8 cellular contexts compared by ENCODE assay signal in the genomic region with DNA sequence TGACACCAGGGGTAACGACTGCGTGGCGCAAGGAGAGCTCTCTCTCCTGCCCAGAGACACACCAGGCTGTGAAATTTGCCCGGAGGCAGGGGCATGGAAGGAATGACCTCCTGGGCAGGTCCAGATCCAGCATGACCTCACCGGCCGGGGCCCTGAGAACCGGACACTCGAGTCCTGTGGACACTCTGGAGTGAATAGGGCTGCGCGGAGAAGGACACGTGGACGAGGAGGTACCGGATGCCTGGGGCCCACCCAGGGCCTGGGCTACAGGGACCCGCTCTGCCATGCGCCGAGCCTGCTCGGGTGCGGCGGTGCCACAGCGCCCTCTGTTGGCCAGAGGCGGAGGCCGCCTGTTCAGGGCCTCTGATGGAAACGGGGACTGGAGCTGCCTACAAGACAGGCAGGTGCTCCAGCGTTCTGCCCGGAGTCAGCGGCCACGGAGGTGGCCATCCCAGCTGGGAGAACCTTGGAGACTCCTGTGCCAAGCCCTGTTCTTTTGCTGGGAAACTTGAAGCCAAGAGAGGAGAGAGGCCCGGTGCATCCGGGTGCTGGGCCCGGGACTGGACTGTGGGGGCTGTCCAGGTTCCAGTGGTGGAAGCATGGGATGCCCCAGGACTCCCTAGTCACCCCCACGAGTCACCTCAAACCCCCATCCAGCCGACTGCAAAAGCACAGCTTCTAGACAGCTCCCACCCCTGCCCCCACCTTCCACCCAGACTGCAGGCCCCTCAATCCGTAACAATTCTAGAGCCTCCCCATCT. TPM values are rescaled to one million over a fixed set of nuclear protein-coding genes. Genes with fewer than 3 reads are reported as not detected.
DNase-seq lines count a peak whose midpoint lies in the region; ATAC-seq and TF ChIP-seq lines count a peak whose summit lies in the region.

No MANE protein-coding gene starts in this region.

- CTCF ChIA-PET in activated CD4-positive, alpha-beta T cell treated with anti-CD3 and anti-CD28 coated beads for 36 hours (lab: Charles Lee): interaction anchor here (0.6 to 4.9 kb wide), 63 partner anchors 9 to 440 kb away, joined by 3 to 134 read pairs (median 4); a partner anchor contains a TSS

- POLR2A ChIA-PET in activated CD4-positive, alpha-beta T cell treated with anti-CD3 and anti-CD28 coated beads for 36 hours (lab: Charles Lee): interaction anchor here (0.6 kb wide), 2 partner anchors 142 to 143 kb away, joined by 3 to 5 read pairs; a partner anchor contains a TSS

- intact Hi-C loops in activated CD4-positive, alpha-beta T cell treated with anti-CD3 and anti-CD28 coated beads for 36 hours (cut with DNase I, micrococcal nuclease): loop anchor here (1.0 kb wide), 4 partner anchors 60 to 241 kb away; no protein-coding TSS in a partner anchor
- intact Hi-C loops in right lobe of liver (cut with DNase I): loop anchor here in 1 of 2 donors (10.0 kb wide), 1 partner anchor 252 kb away; no protein-coding TSS in a partner anchor

- peak; percentile 93 to 100 (median 99) for TF ChIP-seq CTCF in right lobe of liver (IDR thresholded peaks at IDR 0.05)

- no peak for TF ChIP-seq POLR2A in right lobe of liver (IDR thresholded peaks at IDR 0.05)

- WGBS in right lobe of liver (ENCODE audit: insufficient coverage, low coverage, low lambda C conversion rate, missing lambda C conversion rate): 17% methylated on average over 8 of the region's 33 CpGs

- H3K36me3 ChIP-seq in CD4-positive, CD25-positive, alpha-beta regulatory T cell (ENCODE audit: control insufficient read depth, insufficient read depth, low read length): no peaks in the 10 kb centered on the region
- H3K36me3 ChIP-seq in right lobe of liver: no peaks in the 10 kb centered on the region

- no peak overlapping the region for H3K27ac ChIP-seq in CD4-positive, CD25-positive, alpha-beta regulatory T cell (ENCODE audit: insufficient read depth, low read length, poor library complexity, severe bottlenecking)
- H3K27ac ChIP-seq in right lobe of liver: no peak overlapping the region

- DNase-seq in CD4-positive, CD25-positive, alpha-beta regulatory T cell: peak; percentile 64 to 79 (median 75)
- DNase-seq in NCI-H524 treated with DMSO at 0.1 percent for 48 hours (lab: John Stamatoyannopoulos, UW) (peak; percentile 17), cerebellum (ENCODE audit: low spot score) (peak; percentile 85), right lobe of liver (peak; percentile 73 to 78 (median 73))
- peak; percentile 92 for DNase-seq in activated CD4-positive, alpha-beta T cell treated with anti-CD3 and anti-CD28 coated beads for 36 hours
- peak; percentile 64 to 84 (median 73) for DNase-seq in stimulated activated CD4-positive, alpha-beta T cell treated with anti-CD3 and anti-CD28 coated beads, TNF-alpha, amount 100 ng/mL, for 24 hours (ENCODE audit: low read depth in 3 of 3)

- no peaks in the 10 kb centered on the region for H3K27me3 ChIP-seq in CD4-positive, CD25-positive, alpha-beta regulatory T cell (ENCODE audit: control insufficient read depth, insufficient read depth, low read length)
- no peaks in the 10 kb centered on the region for H3K27me3 ChIP-seq in right lobe of liver

- H3K4me1 ChIP-seq in CD4-positive, CD25-positive, alpha-beta regulatory T cell (ENCODE audit: control insufficient read depth, insufficient read depth, low read length, poor library complexity, severe bottlenecking): peaks cover 6% of the 10 kb centered on the region
- H3K4me1 ChIP-seq in right lobe of liver: peaks cover 0 to 11% (median 2%) of the 10 kb centered on the region in 4 donors

- peak; percentile 90 to 91 for ATAC-seq in CD4-positive, CD25-positive, alpha-beta regulatory T cell (ENCODE audit: low read depth in 2 of 2)
- ATAC-seq in HG02798 (IDR thresholded peaks at IDR 0.05; ENCODE audit: poor library complexity, unreplicated experiment): peak; percentile 42
- ATAC-seq in activated CD4-positive, alpha-beta T cell treated with anti-CD3 and anti-CD28 coated beads for 36 hours: peak; percentile 96
- peak; percentile 79 to 87 (median 83) for ATAC-seq in right lobe of liver
- no peak for ATAC-seq in GM19035 (IDR thresholded peaks at IDR 0.05; ENCODE audit: unreplicated experiment)

- no peak overlapping the region for H3K4me3 Mint-ChIP-seq in CD4-positive, CD25-positive, alpha-beta regulatory T cell
- H3K4me3 Mint-ChIP-seq in activated CD4-positive, alpha-beta T cell treated with anti-CD3 and anti-CD28 coated beads for 36 hours: no peak overlapping the region

- peaks cover 0 to 2% (median 0%) of the 10 kb centered on the region in 7 donors for H3K9me3 Mint-ChIP-seq in CD4-positive, CD25-positive, alpha-beta regulatory T cell
- H3K9me3 Mint-ChIP-seq in activated CD4-positive, alpha-beta T cell treated with anti-CD3 and anti-CD28 coated beads for 36 hours (ENCODE audit: low read depth): no peaks in the 10 kb centered on the region

- no peak overlapping the region for H3K27ac Mint-ChIP-seq in CD4-positive, CD25-positive, alpha-beta regulatory T cell
- no peak overlapping the region for H3K27ac Mint-ChIP-seq in activated CD4-positive, alpha-beta T cell treated with anti-CD3 and anti-CD28 coated beads for 36 hours

- H3K9me3 ChIP-seq in CD4-positive, CD25-positive, alpha-beta regulatory T cell (ENCODE audit: control insufficient read depth in 2 of 2, low read length in 2 of 2): no peaks in the 10 kb centered on the region
- H3K9me3 ChIP-seq in right lobe of liver: no peaks in the 10 kb centered on the region

- no peak overlapping the region for H3K4me3 ChIP-seq in CD4-positive, CD25-positive, alpha-beta regulatory T cell (ENCODE audit: low read depth, low read length)
- no peak overlapping the region for H3K4me3 ChIP-seq in right lobe of liver

- H3K36me3 Mint-ChIP-seq in CD4-positive, CD25-positive, alpha-beta regulatory T cell: no peaks in the 10 kb centered on the region
- no peaks in the 10 kb centered on the region for H3K36me3 Mint-ChIP-seq in activated CD4-positive, alpha-beta T cell treated with anti-CD3 and anti-CD28 coated beads for 36 hours (ENCODE audit: low read depth)

- H3K27me3 Mint-ChIP-seq in CD4-positive, CD25-positive, alpha-beta regulatory T cell: peaks cover 15% of the 10 kb centered on the region
- H3K27me3 Mint-ChIP-seq in activated CD4-positive, alpha-beta T cell treated with anti-CD3 and anti-CD28 coated beads for 36 hours: peaks cover 3% of the 10 kb centered on the region

- H3K4me1 Mint-ChIP-seq in CD4-positive, CD25-positive, alpha-beta regulatory T cell: peaks cover 0 to 5% (median 3%) of the 10 kb centered on the region in 4 donors
- peaks cover 8% of the 10 kb centered on the region for H3K4me1 Mint-ChIP-seq in activated CD4-positive, alpha-beta T cell treated with anti-CD3 and anti-CD28 coated beads for 36 hours

RNA-seq across cellular contexts. Expression of a gene that starts 19.3 kb away (rescaled TPM):
- not detected for total RNA-seq in CD4-positive, CD25-positive, alpha-beta regulatory T cell
- polyA plus RNA-seq in CD4-positive, CD25-positive, alpha-beta regulatory T cell: not detected
- total RNA-seq in activated CD4-positive, alpha-beta T cell treated with anti-CD3 and anti-CD28 coated beads for 36 hours: under 1 TPM; 0.09 TPM
- total RNA-seq in cerebellum (4.6 TPM), right lobe of liver (under 1 TPM in 5 of 6 experiments, not detected in 1; 0.09 to 0.43 (median 0.21) TPM)

Comparison
In these comparisons a context has a peak if more than half of its experiments do, and no peak if none do; other contexts are left out.
1. DNase-seq: peak in every context shown above with its lines; median percentile 92 in activated CD4-positive, alpha-beta T cell treated with anti-CD3 and anti-CD28 coated beads for 36 hours; 85 in cerebellum; 75 in CD4-positive, CD25-positive, alpha-beta regulatory T cell; 73 in right lobe of liver; 73 in stimulated activated CD4-positive, alpha-beta T cell treated with anti-CD3 and anti-CD28 coated beads, TNF-alpha, amount 100 ng/mL, for 24 hours; 17 in NCI-H524 treated with DMSO at 0.1 percent for 48 hours.